In the genomic region with DNA sequence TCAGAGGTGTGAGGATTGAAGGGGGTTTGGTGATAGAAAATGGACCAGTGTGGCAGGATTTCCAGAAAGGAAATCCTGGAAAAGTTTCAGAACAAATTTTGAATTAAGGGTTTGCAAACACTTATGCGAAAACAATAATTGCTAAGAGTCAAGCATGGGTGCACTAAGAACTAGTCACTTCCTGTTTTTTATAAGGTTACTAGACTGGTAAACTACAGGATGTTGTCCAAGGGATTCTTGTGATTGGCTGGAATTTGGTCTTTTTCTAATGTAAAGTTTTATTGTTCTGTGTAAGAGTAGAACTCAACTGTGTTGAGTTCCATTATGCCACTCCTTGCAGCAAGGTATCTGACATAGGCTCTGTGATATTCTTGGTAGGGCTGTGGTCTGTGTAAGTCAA, we compare ENCODE assay signal across 16 cellular contexts. TPM values are rescaled to one million over a fixed set of nuclear protein-coding genes. Genes with fewer than 3 reads are reported as not detected.
DNase-seq lines count a peak whose midpoint lies in the region; TF ChIP-seq lines count a peak whose summit lies in the region.
"Had no signal": no experiment of that assay in that cellular context is flagged by ENCODE, and none has a peak within 500 bp of the region (broad histone marks: within the 10 kb centered on the region; RNA-seq: fewer than 3 reads in every experiment).

No MANE protein-coding gene starts in this region.

- DNase-seq in activated CD4-positive, alpha-beta T cell treated with anti-CD3 and anti-CD28 coated beads, Interleukin-2, amount 10 ng/mL, durations not matched to agents 7 days and 5 days = no peak
- no peak for DNase-seq in activated CD4-positive, alpha-beta T cell treated with anti-CD3 and anti-CD28 coated beads, Interleukin-2, amount 50 U/mL, for 1 hour
- DNase-seq in KBM-7 (peak; percentile 45), NCI-H345 treated with DMSO at 0.1 percent for 48 hours (lab: John Stamatoyannopoulos, UW; ENCODE audit: unreplicated experiment) (no peak), NCI-H526 treated with DMSO at 0.1 percent for 48 hours (lab: John Stamatoyannopoulos, UW) (no peak), NCI-H524 (lab: John Stamatoyannopoulos, UW) (no peak)
- DNase-seq in activated CD4-positive, alpha-beta memory T cell treated with anti-CD3 and anti-CD28 coated beads, Interleukin-2, amount 10 ng/mL, durations not matched to agents 7 days and 5 days = no peak
- DNase-seq: effector memory CD8-positive, alpha-beta T cell; foreskin keratinocyte; GOT3; midbrain; NCI-H2081 treated with DMSO at 0.1 percent for 48 hours; stimulated activated CD8-positive, alpha-beta memory T cell treated with anti-CD3 and anti-CD28 coated beads, Interleukin-4, amount 100 ng/mL, for 48 hours; upper lobe of right lung had no signal

- peak overlapping the region; percentile 96 for H3K27ac ChIP-seq in neutrophil
- H3K27ac ChIP-seq: foreskin keratinocyte, prostate gland had no signal

- peak overlapping the region in 1 of 2 experiments; percentile 31 for H3K4me3 ChIP-seq in neutrophil (ENCODE audit: low read depth in 1 of 2, low read length in 1 of 2)
- H3K4me3 ChIP-seq: prostate gland, upper lobe of right lung had no signal

- H3K9me3 ChIP-seq in neutrophil = no peaks in the 10 kb centered on the region
- H3K9me3 ChIP-seq: prostate gland, upper lobe of right lung had no signal

- H3K27me3 Mint-ChIP-seq in activated CD4-positive, alpha-beta T cell treated with anti-CD3 and anti-CD28 coated beads, Interleukin-2, amount 10 ng/mL, durations not matched to agents 7 days and 5 days = no peaks in the 10 kb centered on the region
- no peaks in the 10 kb centered on the region for H3K27me3 Mint-ChIP-seq in activated CD4-positive, alpha-beta memory T cell treated with anti-CD3 and anti-CD28 coated beads, Interleukin-2, amount 10 ng/mL, durations not matched to agents 7 days and 5 days

- peaks cover 28% of the 10 kb centered on the region for H3K9me3 Mint-ChIP-seq in activated CD4-positive, alpha-beta T cell treated with anti-CD3 and anti-CD28 coated beads, Interleukin-2, amount 10 ng/mL, durations not matched to agents 7 days and 5 days
- peaks cover 6% of the 10 kb centered on the region for H3K9me3 Mint-ChIP-seq in activated CD4-positive, alpha-beta memory T cell treated with anti-CD3 and anti-CD28 coated beads, Interleukin-2, amount 10 ng/mL, durations not matched to agents 7 days and 5 days
- H3K9me3 Mint-ChIP-seq: effector memory CD8-positive, alpha-beta T cell had no signal

- peak overlapping the region; percentile 68 for H3K27ac Mint-ChIP-seq in activated CD4-positive, alpha-beta T cell treated with anti-CD3 and anti-CD28 coated beads, Interleukin-2, amount 10 ng/mL, durations not matched to agents 7 days and 5 days
- peak overlapping the region; percentile 74 for H3K27ac Mint-ChIP-seq in activated CD4-positive, alpha-beta memory T cell treated with anti-CD3 and anti-CD28 coated beads, Interleukin-2, amount 10 ng/mL, durations not matched to agents 7 days and 5 days
- H3K27ac Mint-ChIP-seq: effector memory CD8-positive, alpha-beta T cell had no signal

- peaks cover 95 to 99% of the 10 kb centered on the region in 2 experiments for H3K4me1 ChIP-seq in neutrophil (ENCODE audit: control insufficient read depth in 1 of 2, insufficient read depth in 1 of 2, low read depth in 1 of 2, low read length in 1 of 2)

- POLR2A ChIA-PET in activated CD4-positive, alpha-beta T cell treated with anti-CD3 and anti-CD28 coated beads, Interleukin-2, amount 10 ng/mL, durations not matched to agents 7 days and 5 days (lab: Charles Lee) = interaction anchor here (0.6 kb wide), 1 partner anchor 73 kb away, joined by 4 read pairs; no protein-coding TSS in a partner anchor
- POLR2A ChIA-PET in activated CD4-positive, alpha-beta memory T cell treated with anti-CD3 and anti-CD28 coated beads, Interleukin-2, amount 10 ng/mL, durations not matched to agents 7 days and 5 days (lab: Charles Lee) = interaction anchor here (0.9 to 3.7 kb wide), 3 partner anchors 10 to 87 kb away, joined by 3 to 19 read pairs (median 3); no protein-coding TSS in a partner anchor

- no peak overlapping the region for H3K4me3 Mint-ChIP-seq in activated CD4-positive, alpha-beta T cell treated with anti-CD3 and anti-CD28 coated beads, Interleukin-2, amount 10 ng/mL, durations not matched to agents 7 days and 5 days
- no peak overlapping the region for H3K4me3 Mint-ChIP-seq in activated CD4-positive, alpha-beta memory T cell treated with anti-CD3 and anti-CD28 coated beads, Interleukin-2, amount 10 ng/mL, durations not matched to agents 7 days and 5 days
- H3K4me3 Mint-ChIP-seq: effector memory CD8-positive, alpha-beta T cell had no signal

- CTCF ChIA-PET in activated CD4-positive, alpha-beta T cell treated with anti-CD3 and anti-CD28 coated beads, Interleukin-2, amount 10 ng/mL, durations not matched to agents 7 days and 5 days (lab: Charles Lee) = interaction anchor here (1.2 to 4.9 kb wide), 4 partner anchors 9 to 20 kb away, joined by 4 to 34 read pairs (median 14); no protein-coding TSS in a partner anchor
- CTCF ChIA-PET in activated CD4-positive, alpha-beta memory T cell treated with anti-CD3 and anti-CD28 coated beads, Interleukin-2, amount 10 ng/mL, durations not matched to agents 7 days and 5 days (lab: Charles Lee) = no interaction called here

- peaks cover 93% of the 10 kb centered on the region for H3K4me1 Mint-ChIP-seq in activated CD4-positive, alpha-beta T cell treated with anti-CD3 and anti-CD28 coated beads, Interleukin-2, amount 10 ng/mL, durations not matched to agents 7 days and 5 days
- peaks cover 95% of the 10 kb centered on the region for H3K4me1 Mint-ChIP-seq in activated CD4-positive, alpha-beta memory T cell treated with anti-CD3 and anti-CD28 coated beads, Interleukin-2, amount 10 ng/mL, durations not matched to agents 7 days and 5 days

- H3K36me3 Mint-ChIP-seq in activated CD4-positive, alpha-beta T cell treated with anti-CD3 and anti-CD28 coated beads, Interleukin-2, amount 10 ng/mL, durations not matched to agents 7 days and 5 days (ENCODE audit: low read depth) = peaks cover 48% of the 10 kb centered on the region
- peaks cover 29% of the 10 kb centered on the region for H3K36me3 Mint-ChIP-seq in activated CD4-positive, alpha-beta memory T cell treated with anti-CD3 and anti-CD28 coated beads, Interleukin-2, amount 10 ng/mL, durations not matched to agents 7 days and 5 days (ENCODE audit: low read depth)

- in situ Hi-C loops in KBM-7 (cut with MboI; ENCODE audit: low pct_unique_long_range_greater_than_20kb, low sequenced_read_pairs) = no loop called here

- no peaks in the 10 kb centered on the region for H3K27me3 ChIP-seq in neutrophil
- H3K27me3 ChIP-seq: foreskin keratinocyte, upper lobe of right lung had no signal

- no peaks in the 10 kb centered on the region for H3K36me3 ChIP-seq in neutrophil
- H3K36me3 ChIP-seq: prostate gland, upper lobe of right lung had no signal

- TF ChIP-seq CTCF in neutrophil (IDR thresholded peaks at IDR 0.05) = no peak

RNA-seq across cellular contexts. Expression of gene LIF, which starts 54.1 kb away (rescaled TPM):
- total RNA-seq in activated CD4-positive, alpha-beta T cell treated with anti-CD3 and anti-CD28 coated beads, Interleukin-2, amount 10 ng/mL, durations not matched to agents 7 days and 5 days = 100 to 1,000 TPM; 102 to 103 TPM
- total RNA-seq in activated CD4-positive, alpha-beta memory T cell treated with anti-CD3 and anti-CD28 coated beads, Interleukin-2, amount 10 ng/mL, durations not matched to agents 7 days and 5 days = 10 to 100 TPM; 94.6 to 94.8 TPM
